9 cellular contexts compared by ENCODE assay signal in the genomic region with DNA sequence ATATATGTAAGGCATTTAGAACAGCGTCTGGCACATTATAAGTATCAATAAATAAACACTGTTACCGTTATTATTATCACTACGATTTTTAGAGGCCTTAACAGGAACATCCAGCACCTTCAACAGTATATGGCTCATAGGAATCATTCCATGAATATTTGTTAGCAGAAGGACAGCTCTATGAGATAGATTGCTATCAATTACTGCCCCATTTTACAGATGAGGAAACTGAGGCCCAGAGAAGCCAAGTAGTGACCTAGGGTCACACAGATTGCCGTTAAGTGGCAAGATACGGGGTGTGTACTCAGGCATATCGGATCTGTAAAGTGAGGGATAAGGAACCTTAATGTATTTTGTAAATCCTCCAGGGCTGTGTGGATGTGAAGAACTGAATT. TPM values are rescaled to one million over a fixed set of nuclear protein-coding genes. Genes with fewer than 3 reads are reported as not detected.
DNase-seq lines count a peak whose midpoint lies in the region; ATAC-seq, FAIRE-seq and TF ChIP-seq lines count a peak whose summit lies in the region.
"Had no signal": no experiment of that assay in that cellular context is flagged by ENCODE, and none has a peak within 500 bp of the region (broad histone marks: within the 10 kb centered on the region; RNA-seq: fewer than 3 reads in every experiment).

No MANE protein-coding gene starts in this region.

- H3K9ac ChIP-seq in OCI-LY1 (ENCODE audit: low read length) (peak overlapping the region; percentile 68), H1 (replicated peaks in 1 of 4; ENCODE audit: extremely low read depth in 1 of 4, low read depth in 3 of 4, low read length in 3 of 4) (no peak overlapping the region)

- TF ChIP-seq POLR2A in H1 (IDR thresholded peaks at IDR 0.05; ENCODE audit: control extremely low read depth in 1 of 2, low read depth in 2 of 2, low read length in 2 of 2), result no peak

- H3K79me2 ChIP-seq in OCI-LY1 (ENCODE audit: insufficient read depth, low read length), result peaks cover 15% of the 10 kb centered on the region
- H3K79me2 ChIP-seq in H1 (ENCODE audit: control insufficient read depth in 1 of 2, insufficient read depth in 2 of 2, low read length in 2 of 2), result no peaks in the 10 kb centered on the region; a peak in 1 of 4 replicates

- no peak overlapping the region for H3K23ac ChIP-seq in H1 (ENCODE audit: insufficient read length)

- 0 out of 2 replicates have a peak overlapping the region, but pooled peaks have one; percentile 36 for H2BK5ac ChIP-seq in H1 (ENCODE audit: low read depth, low read length)

- H3K4me1 ChIP-seq in OCI-LY1 (ENCODE audit: insufficient read depth, low read length, severe bottlenecking), result peaks cover 27% of the 10 kb centered on the region
- H3K4me1 ChIP-seq in H1 (replicated peaks in 1 of 4; ENCODE audit: control insufficient read depth in 3 of 4, insufficient read depth in 4 of 4, low read length in 3 of 4), result peaks cover 0 to 8% (median 1%) of the 10 kb centered on the region in 4 experiments; a peak in 5 of 7 replicates
- peaks cover 10% of the 10 kb centered on the region for H3K4me1 ChIP-seq in neuron (ENCODE audit: insufficient read depth, low read length)

- WGBS in H1 (ENCODE audit: extremely low coverage in 1 of 2, insufficient coverage in 1 of 2, insufficient read length in 1 of 2, insufficient replicate concordance in 2 of 2, low coverage in 1 of 2, low lambda C conversion rate in 2 of 2, missing lambda C conversion rate in 1 of 2), 2 experiments, result 66% methylated on average over 6 of the region's 6 CpGs; no CpG with 5 or more reads in 1 of the 2 experiments

- no peak overlapping the region for H2AK5ac ChIP-seq in H1 (ENCODE audit: low read depth, low read length)

- H2BK12ac ChIP-seq in H1 (ENCODE audit: low read depth, low read length), result no peak overlapping the region

- no peak overlapping the region for H3K56ac ChIP-seq in H1 (replicated peaks; ENCODE audit: insufficient read length, low read depth, low read length)

- H3K36me3 ChIP-seq in OCI-LY1 (ENCODE audit: insufficient read depth, low read length) (peaks cover 19% of the 10 kb centered on the region), H1 (ENCODE audit: control insufficient read depth in 2 of 4, insufficient read depth in 4 of 4, low read length in 3 of 4) (no peaks in the 10 kb centered on the region), neuron (ENCODE audit: insufficient read depth, low read length) (peaks cover 7% of the 10 kb centered on the region)

- no peaks in the 10 kb centered on the region; the same call in 1 of the 2 replicates for H3F3A ChIP-seq in OCI-LY1 (ENCODE audit: insufficient read depth, low read length)

- H3K23me2 ChIP-seq in H1 (ENCODE audit: low read depth, low read length), result peaks cover 7% of the 10 kb centered on the region

- FAIRE-seq in H1 (lab: Jason Lieb, UNC) (no peak), frontal cortex (lab: Jason Lieb, UNC) (no peak)

- H2AFZ ChIP-seq in OCI-LY1 (ENCODE audit: low read length), result no peak overlapping the region
- H2AFZ ChIP-seq in H1 (ENCODE audit: low read length), result peak overlapping the region; percentile 85
- peak overlapping the region; percentile 1 for H2AFZ ChIP-seq in neuron (ENCODE audit: low read depth, low read length)

- H2BK15ac ChIP-seq in H1 (ENCODE audit: low read length), result no peak overlapping the region; the same call in 1 of the 2 replicates

- peaks cover 3 to 14% of the 10 kb centered on the region in 2 donors for H3K36me3 Mint-ChIP-seq in CD14-positive monocyte

- no peak overlapping the region for H3K14ac ChIP-seq in H1 (ENCODE audit: insufficient read length)

- H3K27ac Mint-ChIP-seq in CD14-positive monocyte, result peak overlapping the region; percentile 97 to 99 (median 99)

- intact Hi-C loops in CD14-positive monocyte (cut with micrococcal nuclease), result loop anchor here (2.0 to 10.0 kb wide), 5 partner anchors 46 to 173 kb away; a partner anchor contains a TSS

- no peak for TF ChIP-seq EP300 in H1 (IDR thresholded peaks at IDR 0.05; ENCODE audit: borderline replicate concordance in 1 of 2, low read depth in 2 of 2, low read length in 2 of 2)

- H3K9me3 ChIP-seq in OCI-LY1 (ENCODE audit: low read length), result no peaks in the 10 kb centered on the region
- no peaks in the 10 kb centered on the region for H3K9me3 ChIP-seq in H1 (ENCODE audit: insufficient read depth in 2 of 2, low read depth in 1 of 2, low read length in 1 of 2)
- no peaks in the 10 kb centered on the region for H3K9me3 ChIP-seq in neuron (ENCODE audit: low read length)

- no peaks in the 10 kb centered on the region for H3K79me1 ChIP-seq in H1 (ENCODE audit: low read depth, low read length)

- CTCF ChIA-PET in H1 (lab: Charles Lee; ENCODE audit: partially characterized antibody), result interaction anchor here (0.6 to 10.7 kb wide), 16 partner anchors 9 to 104 kb away, joined by 3 to 114 read pairs (median 5); a partner anchor contains a TSS

- H3K18ac ChIP-seq in H1 (ENCODE audit: extremely low read depth, low read length), result peak overlapping the region; percentile 34; the same call in 1 of the 2 replicates

- POLR2A ChIA-PET in H1 (lab: Charles Lee; ENCODE audit: partially characterized antibody), result interaction anchor here (0.6 to 10.3 kb wide), 9 partner anchors 31 to 193 kb away, joined by 3 to 115 read pairs (median 4); a partner anchor contains a TSS

- H3K4me1 Mint-ChIP-seq in CD14-positive monocyte, result peaks cover 19% of the 10 kb centered on the region

- no peaks in the 10 kb centered on the region; the same call in 1 of the 2 replicates for H3K27me3 ChIP-seq in OCI-LY1 (ENCODE audit: insufficient read depth, low read length)
- H3K27me3 ChIP-seq in H1 (replicated peaks in 1 of 4; ENCODE audit: control insufficient read depth in 3 of 4, extremely low read depth in 1 of 4, insufficient read depth in 3 of 4, low read length in 3 of 4), result peaks cover 0 to 2% (median 1%) of the 10 kb centered on the region in 4 experiments; a peak in 3 of 7 replicates
- peaks cover 2% of the 10 kb centered on the region for H3K27me3 ChIP-seq in neuron (ENCODE audit: insufficient read depth, low read length)

- H2BK120ac ChIP-seq in H1 (replicated peaks; ENCODE audit: low read depth, low read length), result no peak overlapping the region

- peak overlapping the region; percentile 63 to 94 for H3K4me3 Mint-ChIP-seq in CD14-positive monocyte

- no peak for ATAC-seq in GM19395 (IDR thresholded peaks at IDR 0.05; ENCODE audit: unreplicated experiment)

- H3K27ac ChIP-seq in OCI-LY1 (ENCODE audit: low read depth, low read length, poor library complexity, severe bottlenecking) (no peak overlapping the region), H1 (ENCODE audit: low read depth, low read length) (no peak overlapping the region)

- H4K5ac ChIP-seq in H1 (ENCODE audit: insufficient read length, low read depth, low read length), result no peak overlapping the region

- H3K9me3 Mint-ChIP-seq in CD14-positive monocyte, result no peaks in the 10 kb centered on the region

- H4K91ac ChIP-seq in H1 (replicated peaks; ENCODE audit: insufficient read length, low read length), result peak overlapping the region; percentile 29

- no peak for TF ChIP-seq RAD21 in H1 (IDR thresholded peaks at IDR 0.05 in 1 of 2, conservative IDR thresholded peaks at IDR 0.05 in 1 of 2; ENCODE audit: low read depth in 2 of 2, low read length in 2 of 2)

- H3K4me2 ChIP-seq in OCI-LY1 (ENCODE audit: low read length) (peak overlapping the region; percentile 89), H1 (ENCODE audit: insufficient read depth in 1 of 2, low read depth in 2 of 2, low read length in 2 of 2) (peak overlapping the region; percentile 54 to 89)

- H4K20me1 ChIP-seq in OCI-LY1 (ENCODE audit: insufficient read depth, low read length) (no peaks in the 10 kb centered on the region), H1 (replicated peaks in 1 of 2; ENCODE audit: control insufficient read depth in 1 of 2, insufficient read depth in 2 of 2, low read length in 2 of 2) (peaks cover 2 to 10% of the 10 kb centered on the region in 2 experiments)

- peak overlapping the region; percentile 1 for H3K4ac ChIP-seq in H1 (replicated peaks; ENCODE audit: insufficient read length, low read depth, low read length)

- TF ChIP-seq CTCF in CD14-positive monocyte (IDR thresholded peaks at IDR 0.05) (no peak), OCI-LY1 (IDR thresholded peaks at IDR 0.05; ENCODE audit: low read length) (no peak), H1 (IDR thresholded peaks at IDR 0.05; ENCODE audit: control extremely low read depth in 1 of 3, insufficient read depth in 1 of 3, low read depth in 1 of 3, low read length in 3 of 3) (no peak)

- no peak overlapping the region for H2BK20ac ChIP-seq in H1 (ENCODE audit: low read length)

- DNase-seq in CD14-positive monocyte (ENCODE audit: low spot score) (no peak), H1 (ENCODE audit: low read depth in 1 of 2, low spot score in 2 of 2) (no peak), DMS53 treated with DMSO at 0.1 percent for 48 hours (lab: John Stamatoyannopoulos, UW; ENCODE audit: unreplicated experiment) (no peak), frontal cortex (ENCODE audit: low spot score in 2 of 2) (no peak)
- DNase-seq in activated CD4-positive, CD25-positive, alpha-beta regulatory T cell treated with anti-CD3 and anti-CD28 coated beads, Interleukin-2, amount 50 U/mL, for 72 hours, result no peak

- no peaks in the 10 kb centered on the region for H3K9me2 ChIP-seq in OCI-LY1 (ENCODE audit: low read depth, low read length)

- peaks cover 0 to 8% (median 1%) of the 10 kb centered on the region in 3 donors for H3K27me3 Mint-ChIP-seq in CD14-positive monocyte (ENCODE audit: low read depth in 3 of 3)

- H4K8ac ChIP-seq in H1 (ENCODE audit: extremely low read depth, insufficient read depth, low read length), result no peak overlapping the region

- H3K4me3 ChIP-seq in OCI-LY1 (ENCODE audit: low read depth, low read length, poor library complexity, severe bottlenecking), result peak overlapping the region; percentile 92
- peak overlapping the region; percentile 26 to 79 (median 68); a peak in 7 of 8 replicates for H3K4me3 ChIP-seq in H1 (ENCODE audit: extremely low read depth in 1 of 4, insufficient read depth in 2 of 4, low read depth in 3 of 4, low read length in 4 of 4)
- peak overlapping the region; percentile 80 for H3K4me3 ChIP-seq in neuron (ENCODE audit: low read length)

RNA-seq across cellular contexts. Expression of a gene that starts 0.5 kb away (rescaled TPM):
- polyA plus RNA-seq in CD14-positive monocyte (10 to 100 TPM; 89.6 to 93.3 TPM), H1 (2011; rRNA removed) (36.1 and 38.5 TPM in 2 replicates)
- total RNA-seq in H1 (2021; fragmentation: NEBNext Ultra II Directional; extraction: Animal tissue kit (Norgen Biotek cat#: 25700)), result 28.8 and 33.1 TPM in 2 replicates
- 91.7 TPM for polyA plus RNA-seq in H1 (2011; cell fraction: cytosol; rRNA removed)
- 40.6 TPM for polyA plus RNA-seq in H1 (2011; cell fraction: nucleus; rRNA removed)
- polyA plus RNA-seq in H1 (2012, experiment 1 of 2), result 27.5 to 49.3 TPM (median 44.6 TPM) in 4 replicates
- 19.3 TPM for polyA plus RNA-seq in H1 (2012, experiment 2 of 2)
- polyA plus RNA-seq in H1 (2013, experiment 1 of 2), result 17.6 TPM
- 18.2 TPM for polyA plus RNA-seq in H1 (2013, experiment 2 of 2)
- 22.3 and 22.4 TPM in 2 replicates for polyA minus RNA-seq in H1 (2011; rRNA and poly(A)+ RNA removed)
- polyA minus RNA-seq in H1 (2011; cell fraction: cytosol; rRNA and poly(A)+ RNA removed), result 34.8 TPM
- 19.6 TPM for polyA minus RNA-seq in H1 (2011; cell fraction: nucleus; rRNA and poly(A)+ RNA removed)
- total RNA-seq in frontal cortex, result 12.6 TPM

RNA-seq across cellular contexts. Expression of a gene that starts 29.4 kb away (rescaled TPM):
- polyA plus RNA-seq in CD14-positive monocyte (under 1 TPM in 1 of 2 donors, not detected in 1; 0.75 TPM), H1 (2011; rRNA removed) (0.28 and 0.48 TPM in 2 replicates)
- total RNA-seq in H1 (2021; fragmentation: NEBNext Ultra II Directional; extraction: Animal tissue kit (Norgen Biotek cat#: 25700)), result 0.38 and 0.56 TPM in 2 replicates
- 0.47 TPM for polyA plus RNA-seq in H1 (2011; cell fraction: cytosol; rRNA removed)
- 0.20 TPM for polyA plus RNA-seq in H1 (2011; cell fraction: nucleus; rRNA removed)
- polyA plus RNA-seq in H1 (2012, experiment 1 of 2), result 0.29 to 1.0 TPM (median 0.42 TPM) in 4 replicates
- 0.56 TPM for polyA plus RNA-seq in H1 (2012, experiment 2 of 2)
- 0.55 TPM for polyA plus RNA-seq in H1 (2013, experiment 1 of 2)
- 0.42 TPM for polyA plus RNA-seq in H1 (2013, experiment 2 of 2)
- 0.09 and 0.24 TPM in 2 replicates for polyA minus RNA-seq in H1 (2011; rRNA and poly(A)+ RNA removed)
- polyA minus RNA-seq in H1 (2011; cell fraction: cytosol; rRNA and poly(A)+ RNA removed), result not detected
- polyA minus RNA-seq in H1 (2011; cell fraction: nucleus; rRNA and poly(A)+ RNA removed), result not detected
- not detected for total RNA-seq in frontal cortex
- total RNA-seq: lower leg skin had no signal

RNA-seq across cellular contexts. Expression of a gene that starts 30.3 kb away (rescaled TPM):
- under 1 TPM in 1 of 2 donors, not detected in 1; 0.17 TPM for polyA plus RNA-seq in CD14-positive monocyte
- 2.9 and 3.3 TPM in 2 replicates for total RNA-seq in H1 (2021; fragmentation: NEBNext Ultra II Directional; extraction: Animal tissue kit (Norgen Biotek cat#: 25700))
- 1.8 and 1.9 TPM in 2 replicates for polyA plus RNA-seq in H1 (2011; rRNA removed)
- polyA plus RNA-seq in H1 (2011; cell fraction: cytosol; rRNA removed), result 2.1 TPM
- polyA plus RNA-seq in H1 (2011; cell fraction: nucleus; rRNA removed), result 4.9 TPM
- polyA plus RNA-seq in H1 (2012, experiment 1 of 2), result 1.3 to 3.1 TPM (median 2.2 TPM) in 4 replicates
- polyA plus RNA-seq in H1 (2012, experiment 2 of 2), result 0.89 TPM
- 2.7 TPM for polyA plus RNA-seq in H1 (2013, experiment 1 of 2)
- 2.4 TPM for polyA plus RNA-seq in H1 (2013, experiment 2 of 2)
- polyA minus RNA-seq in H1 (2011; rRNA and poly(A)+ RNA removed), result 5.0 and 5.4 TPM in 2 replicates
- 1.3 TPM for polyA minus RNA-seq in H1 (2011; cell fraction: cytosol; rRNA and poly(A)+ RNA removed)
- 3.1 TPM for polyA minus RNA-seq in H1 (2011; cell fraction: nucleus; rRNA and poly(A)+ RNA removed)
- 6.1 TPM for total RNA-seq in frontal cortex
